In the genomic region with DNA sequence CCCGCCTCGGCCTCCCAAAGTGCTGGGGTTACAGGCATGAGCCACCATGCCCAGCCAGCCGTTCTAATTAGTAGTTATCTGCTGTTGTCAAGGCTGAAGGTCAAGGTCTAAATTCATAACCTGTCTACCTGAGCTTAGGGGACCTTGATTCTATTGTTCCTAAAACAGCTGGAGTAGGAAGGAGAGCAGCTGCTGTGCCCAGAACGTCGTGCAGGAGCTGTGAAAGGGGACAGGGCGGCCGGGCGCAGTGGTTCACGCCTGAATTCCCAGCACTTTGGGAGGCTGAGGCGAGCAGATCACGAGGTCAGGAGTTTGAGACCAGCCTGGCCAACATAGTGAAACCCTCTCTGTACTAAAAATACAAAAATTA, we compare ENCODE assay signal across 24 cellular contexts. TPM values are rescaled to one million over a fixed set of nuclear protein-coding genes. Genes with fewer than 3 reads are reported as not detected.
DNase-seq lines count a peak whose midpoint lies in the region; ATAC-seq and TF ChIP-seq lines count a peak whose summit lies in the region.
"Had no signal": no experiment of that assay in that cellular context is flagged by ENCODE, and none has a peak within 500 bp of the region (broad histone marks: within the 10 kb centered on the region; RNA-seq: fewer than 3 reads in every experiment).

No MANE protein-coding gene starts in this region.

- H3K56ac ChIP-seq in H9 (ENCODE audit: insufficient read length, low read depth, low read length), result no peak overlapping the region

- no peaks in the 10 kb centered on the region for H3K27me3 Mint-ChIP-seq in H9 (ENCODE audit: low read depth)
- no peaks in the 10 kb centered on the region for H3K27me3 Mint-ChIP-seq in nephron (ENCODE audit: low read depth)
- H3K27me3 Mint-ChIP-seq: central memory CD8-positive, alpha-beta T cell; IgD-negative memory B cell; naive B cell had no signal

- TF ChIP-seq CTCF in H9 (conservative IDR thresholded peaks at IDR 0.05), result no peak
- TF ChIP-seq CTCF in coronary artery (IDR thresholded peaks at IDR 0.05), result no peak
- no peak for TF ChIP-seq CTCF in nephron (IDR thresholded peaks at IDR 0.05; ENCODE audit: unreplicated experiment in 3 of 3)
- no peak for TF ChIP-seq CTCF in A673 (conservative IDR thresholded peaks at IDR 0.05; ENCODE audit: low read depth, low read length)

- no peak overlapping the region for H2BK15ac ChIP-seq in H9 (ENCODE audit: low read depth, low read length)

- no peaks in the 10 kb centered on the region for H4K20me1 ChIP-seq in H9 (ENCODE audit: control insufficient read depth, insufficient read depth, insufficient read length)

- no peak overlapping the region for H2BK5ac ChIP-seq in H9 (ENCODE audit: insufficient read length, low read length)

- no peak overlapping the region for H3K4me2 ChIP-seq in H9 (ENCODE audit: insufficient read depth, insufficient read length, low read length)
- H3K4me2 ChIP-seq: smooth muscle cell had no signal

- H3K23ac ChIP-seq in H9 (ENCODE audit: insufficient read length, low read depth, low read length), result no peak overlapping the region

- H3K4me3 ChIP-seq in coronary artery (no peak overlapping the region), A673 (ENCODE audit: low read depth, low read length, poor library complexity, severe bottlenecking) (no peak overlapping the region)
- H3K4me3 ChIP-seq: Peyer's patch, smooth muscle cell had no signal

- no peak overlapping the region for H2BK12ac ChIP-seq in H9 (ENCODE audit: insufficient read length, low read depth, low read length)

- H2BK120ac ChIP-seq in H9 (ENCODE audit: low read depth, low read length, poor library complexity, severe bottlenecking), result no peak overlapping the region

- CTCF ChIA-PET in A673 (lab: Charles Lee), result interaction anchor here (0.7 kb wide), 1 partner anchor 10 kb away, joined by 4 read pairs; no protein-coding TSS in a partner anchor

- H3K4me1 ChIP-seq in H9 (ENCODE audit: insufficient read depth, low read length) (no peaks in the 10 kb centered on the region), A673 (ENCODE audit: insufficient read depth, low read length, poor library complexity, severe bottlenecking) (no peaks in the 10 kb centered on the region)

- H3K36me3 Mint-ChIP-seq in H9 (ENCODE audit: insufficient read depth in 1 of 3, low read depth in 3 of 3) (peaks cover 5 to 13% (median 12%) of the 10 kb centered on the region in 3 experiments; a peak in 5 of 7 replicates), nephron (ENCODE audit: low read depth) (peaks cover 6% of the 10 kb centered on the region)

- H3K9me3 Mint-ChIP-seq in H9 (no peaks in the 10 kb centered on the region), nephron (no peaks in the 10 kb centered on the region)
- H3K9me3 Mint-ChIP-seq: activated naive CD4-positive, alpha-beta T cell treated with anti-CD3 and anti-CD28 coated beads for 36 hours; central memory CD8-positive, alpha-beta T cell; IgD-negative memory B cell; naive B cell; T-helper 1 cell treated with Interleukin-12 subunit alpha and Interleukin-12 subunit beta and Interleukin-4 antibody, amounts not matched to agents 30 μg/mL and 1 μg/mL, for 36 hours had no signal

- H4K8ac ChIP-seq in H9 (replicated peaks; ENCODE audit: insufficient read length, low read depth, low read length), result no peak overlapping the region

- H3K23me2 ChIP-seq in H9 (ENCODE audit: insufficient read length, low read depth, low read length, poor library complexity, severe bottlenecking), result no peaks in the 10 kb centered on the region

- no peak overlapping the region for H3K4me3 Mint-ChIP-seq in H9
- H3K4me3 Mint-ChIP-seq in nephron, result peak overlapping the region; percentile 29 to 78 (median 75)
- H3K4me3 Mint-ChIP-seq: activated naive CD4-positive, alpha-beta T cell treated with anti-CD3 and anti-CD28 coated beads for 36 hours; central memory CD8-positive, alpha-beta T cell; IgD-negative memory B cell; T-helper 1 cell treated with Interleukin-12 subunit alpha and Interleukin-12 subunit beta and Interleukin-4 antibody, amounts not matched to agents 30 μg/mL and 1 μg/mL, for 36 hours had no signal

- no peaks in the 10 kb centered on the region for H3K27me3 ChIP-seq in H9 (ENCODE audit: insufficient read depth, low read length)
- H3K27me3 ChIP-seq in A673 (replicated peaks; ENCODE audit: insufficient read depth, low read depth, low read length, poor library complexity), result no peaks in the 10 kb centered on the region
- H3K27me3 ChIP-seq: Peyer's patch had no signal

- peaks cover 7% of the 10 kb centered on the region for H3K36me3 ChIP-seq in A673 (ENCODE audit: insufficient read depth, low read length, poor library complexity, severe bottlenecking)

- no peak overlapping the region for H3K4ac ChIP-seq in H9 (ENCODE audit: low read depth, low read length)

- H3T11ph ChIP-seq in H9 (ENCODE audit: low read length), result no peak overlapping the region

- no peaks in the 10 kb centered on the region for H3K79me1 ChIP-seq in H9 (ENCODE audit: insufficient read depth, low read depth, low read length, poor library complexity, severe bottlenecking)

- intact Hi-C loops in A673 (cut with micrococcal nuclease; ENCODE audit: unreplicated experiment), result no loop called here

- H3K9me3 ChIP-seq in H9 (ENCODE audit: control insufficient read depth, low read depth, low read length) (no peaks in the 10 kb centered on the region), A673 (ENCODE audit: low read depth, low read length, poor library complexity, severe bottlenecking) (no peaks in the 10 kb centered on the region)
- H3K9me3 ChIP-seq: Peyer's patch had no signal

- POLR2A ChIA-PET in A673 (lab: Charles Lee; ENCODE audit: low non-redundant PET), result no interaction called here

- H4K91ac ChIP-seq in H9 (ENCODE audit: insufficient read length, low read depth, low read length), result no peak overlapping the region

- H3K14ac ChIP-seq in H9 (ENCODE audit: insufficient read depth, low read length), result no peak overlapping the region

- no peak for DNase-seq in H9
- DNase-seq in coronary artery (ENCODE audit: low spot score), result no peak
- DNase-seq in DMS79 treated with DMSO at 0.1 percent for 48 hours (lab: John Stamatoyannopoulos, UW), result no peak
- no peak for DNase-seq in A673 (ENCODE audit: low spot score)
- DNase-seq: activated CD4-positive, alpha-beta T cell treated with anti-CD3 and anti-CD28 coated beads for 4 hours; activated naive CD4-positive, alpha-beta T cell treated with anti-CD3 and anti-CD28 coated beads for 36 hours; activated T-cell treated with anti-CD3 and anti-CD28 coated beads, Interleukin-2, amount 50 U/mL, for 48 hours; effector CD4-positive, alpha-beta T cell; GOT3; mammary epithelial cell; naive B cell; NCI-H1105; NCI-H2081 treated with DMSO at 0.1 percent for 48 hours; Peyer's patch; stimulated activated CD4-positive, alpha-beta T cell treated with anti-CD3 and anti-CD28 coated beads, Interleukin-2, amount 100 ng/mL, for 48 hours; stimulated activated naive CD4-positive, alpha-beta T cell; trophoblast cell had no signal

- no peaks in the 10 kb centered on the region for H3K79me2 ChIP-seq in H9 (ENCODE audit: insufficient read depth, low read length)

- no peak overlapping the region for H3K27ac ChIP-seq in H9 (ENCODE audit: insufficient read length, low read depth, low read length)
- peak overlapping the region; percentile 66 to 87 for H3K27ac ChIP-seq in coronary artery
- H3K27ac ChIP-seq in temporal lobe (ENCODE audit: low read depth, low read length), result peak overlapping the region; percentile 93
- no peak overlapping the region for H3K27ac ChIP-seq in A673 (ENCODE audit: low read depth, low read length, poor library complexity, severe bottlenecking)

- no peak overlapping the region for H3K18ac ChIP-seq in H9 (ENCODE audit: insufficient read length, low read depth, low read length)

- WGBS in H9 (ENCODE audit: extremely low coverage, insufficient read length, low lambda C conversion rate), result no CpG with 5 or more reads among the region's 11 CpGs

- H2AFZ ChIP-seq in H9 (ENCODE audit: low read length), result no peak overlapping the region

- H3K4me1 Mint-ChIP-seq in H9, result peaks cover 13 to 24% of the 10 kb centered on the region in 2 experiments
- H3K4me1 Mint-ChIP-seq in nephron, result peaks cover 72% of the 10 kb centered on the region

- no peak for ATAC-seq in HG03354 (IDR thresholded peaks at IDR 0.05; ENCODE audit: poor library complexity, severe bottlenecking, unreplicated experiment)

- H4K5ac ChIP-seq in H9 (ENCODE audit: insufficient read length, low read depth, low read length), result no peak overlapping the region

- H3K27ac Mint-ChIP-seq in H9 (peak overlapping the region in 2 of 3 experiments; percentile 48 to 49; a peak in 2 of 7 replicates), nephron (peak overlapping the region; percentile 95 to 97 (median 95))
- H3K27ac Mint-ChIP-seq: activated naive CD4-positive, alpha-beta T cell treated with anti-CD3 and anti-CD28 coated beads for 36 hours; IgD-negative memory B cell; naive B cell; T-helper 1 cell treated with Interleukin-12 subunit alpha and Interleukin-12 subunit beta and Interleukin-4 antibody, amounts not matched to agents 30 μg/mL and 1 μg/mL, for 36 hours had no signal

- no peak overlapping the region for H3K9ac ChIP-seq in H9 (ENCODE audit: extremely low read depth, insufficient read length, low read length)

- no peak overlapping the region for H2AK5ac ChIP-seq in H9 (ENCODE audit: insufficient read length, low read length)

- H2BK20ac ChIP-seq in H9 (ENCODE audit: low read depth, low read length, poor library complexity, severe bottlenecking), result no peak overlapping the region

- BruUV-seq in A673 (replicated peaks; lab: Mats Ljungman, UMichigan), result no TSS peak

RNA-seq across cellular contexts. Expression of a gene that starts 21.0 kb away (rescaled TPM):
- total RNA-seq in H9 (2021) (61.4 and 67.9 TPM in 2 replicates), temporal lobe (20.7 TPM), A673 (2021) (67.0 and 84.7 TPM in 2 replicates)

RNA-seq across cellular contexts. Expression of a gene that starts 37.9 kb away (rescaled TPM):
- 35.2 and 37.0 TPM in 2 replicates for total RNA-seq in H9 (2021)
- 5.7 TPM for total RNA-seq in temporal lobe
- 32.6 and 32.7 TPM in 2 replicates for total RNA-seq in A673 (2021)

RNA-seq across cellular contexts. Expression of a gene that starts 38.9 kb away (rescaled TPM):
- total RNA-seq in H9 (2021), result 44.5 and 45.5 TPM in 2 replicates
- 7.6 TPM for total RNA-seq in temporal lobe
- total RNA-seq in A673 (2021), result 36.5 and 36.6 TPM in 2 replicates

RNA-seq across cellular contexts. Expression of a gene that starts 48.0 kb away (rescaled TPM):
- 85.9 and 90.4 TPM in 2 replicates for total RNA-seq in H9 (2021)
- 0.74 TPM for total RNA-seq in temporal lobe
- total RNA-seq in A673 (2021), result 10.8 and 14.4 TPM in 2 replicates

Comparison
In these comparisons a context has a peak if more than half of its experiments do, and no peak if none do; other contexts are left out.
1. H3K27ac ChIP-seq: peak in coronary artery (2 of 2) and temporal lobe (single experiment); none in H9 (single experiment) and A673 (single experiment).
2. H3K4me3 Mint-ChIP-seq: peak in nephron (3 of 3); none in H9 (0 of 2).